In genomic region chr21:46255758-46256337, GRCh38 we compare ENCODE assay signal across 32 cellular contexts. TPM values are rescaled to one million over a fixed set of nuclear protein-coding genes. Genes with fewer than 3 reads are reported as not detected.
DNase-seq lines count a peak whose midpoint lies in the region; ATAC-seq and TF ChIP-seq lines count a peak whose summit lies in the region.
"Had no signal": no experiment of that assay in that cellular context is flagged by ENCODE, and none has a peak within 500 bp of the region (broad histone marks: within the 10 kb centered on the region; RNA-seq: fewer than 3 reads in every experiment).

No MANE protein-coding gene starts in this region.

- H3K9me2 ChIP-seq in HCT116 (ENCODE audit: insufficient read depth): no peaks in the 10 kb centered on the region

- peaks cover 39 to 72% of the 10 kb centered on the region in 2 experiments for H3K36me3 ChIP-seq in HCT116 (ENCODE audit: control insufficient read depth in 1 of 2, insufficient read depth in 2 of 2, low read length in 2 of 2)

- H3K9me3 Mint-ChIP-seq in activated naive CD8-positive, alpha-beta T cell treated with anti-CD3 and anti-CD28 coated beads, Interleukin-2, amount 10 ng/mL, durations not matched to agents 7 days and 5 days: no peaks in the 10 kb centered on the region
- H3K9me3 Mint-ChIP-seq in activated naive CD8-positive, alpha-beta T cell treated with anti-CD3 and anti-CD28 coated beads, Interleukin-2, amount 50 U/mL, for 24 hours: no peaks in the 10 kb centered on the region
- no peaks in the 10 kb centered on the region for H3K9me3 Mint-ChIP-seq in central memory CD8-positive, alpha-beta T cell
- no peaks in the 10 kb centered on the region for H3K9me3 Mint-ChIP-seq in stimulated activated effector memory CD8-positive, alpha-beta T cell treated with anti-CD3 and anti-CD28 coated beads, Interleukin-12 subunit alpha, Interleukin-12 subunit beta, amount 100 ng/mL, for 72 hours
- H3K9me3 Mint-ChIP-seq: activated naive CD4-positive, alpha-beta T cell treated with anti-CD3 and anti-CD28 coated beads for 36 hours; activated T-helper 1 cell treated with anti-CD3 and anti-CD28 coated beads, Interleukin-12 subunit alpha, Interleukin-12 subunit beta, Interleukin-2, Interleukin-4 antibody, amounts not matched to agents 30 ng/mL and 10 ng/mL and 1 ng/mL, durations not matched to agents 14 hours and 24 hours and 36 hours; immature natural killer cell; nephron progenitor cell had no signal

- H3K9me3 ChIP-seq in HCT116 (ENCODE audit: control insufficient read depth in 1 of 2, insufficient read depth in 1 of 2, low read depth in 1 of 2, low read length in 2 of 2): no peaks in the 10 kb centered on the region
- H3K9me3 ChIP-seq: BE2C, colonic mucosa, HAP-1, pancreas, testis had no signal

- TF ChIP-seq RAD21 in HCT116 (IDR thresholded peaks at IDR 0.05; ENCODE audit: low read depth): no peak

- no peaks in the 10 kb centered on the region for H3K4me1 ChIP-seq in HCT116 (ENCODE audit: control insufficient read depth in 1 of 2, insufficient read depth in 2 of 2, low read length in 2 of 2)
- H3K4me1 ChIP-seq: HAP-1, pancreas, testis had no signal

- H3K79me2 ChIP-seq in HCT116 (ENCODE audit: insufficient read depth, low read length): peaks cover 2% of the 10 kb centered on the region

- no peak for DNase-seq in activated naive CD8-positive, alpha-beta T cell treated with anti-CD3 and anti-CD28 coated beads, Interleukin-2, amount 10 ng/mL, durations not matched to agents 7 days and 5 days
- no peak for DNase-seq in activated naive CD8-positive, alpha-beta T cell treated with anti-CD3 and anti-CD28 coated beads, Interleukin-2, amount 50 U/mL, for 24 hours
- DNase-seq in HCT116 (ENCODE audit: low read depth, low spot score) (no peak), NCI-H345 (lab: John Stamatoyannopoulos, UW) (no peak), NCI-H2081 (lab: John Stamatoyannopoulos, UW) (no peak)
- no peak for DNase-seq in central memory CD8-positive, alpha-beta T cell (ENCODE audit: low spot score in 2 of 2)
- no peak for DNase-seq in stimulated activated effector memory CD8-positive, alpha-beta T cell treated with anti-CD3 and anti-CD28 coated beads, Interleukin-12 subunit alpha, Interleukin-12 subunit beta, amount 100 ng/mL, for 72 hours (ENCODE audit: low spot score in 2 of 2)
- DNase-seq: activated CD4-positive, alpha-beta T cell treated with anti-CD3 and anti-CD28 coated beads, Interleukin-2, amount 50 U/mL, for 1 hour; activated naive CD4-positive, alpha-beta T cell treated with anti-CD3 and anti-CD28 coated beads for 36 hours; amniotic stem cell; BE2C; brain microvascular endothelial cell; colonic mucosa; effector CD8-positive, alpha-beta T cell; hypothalamus; immature natural killer cell; Kasumi-1; NCI-H146; NCI-H2107; NCI-H748 treated with DMSO at 0.1 percent for 48 hours; nephron progenitor cell; stimulated activated naive CD4-positive, alpha-beta T cell treated with Interleukin-2 at 50 U/mL for 16 hours; T1000; testis; WERI-Rb-1 had no signal

- peak overlapping the region; percentile 85 for H3K27ac Mint-ChIP-seq in activated naive CD8-positive, alpha-beta T cell treated with anti-CD3 and anti-CD28 coated beads, Interleukin-2, amount 10 ng/mL, durations not matched to agents 7 days and 5 days
- no peak overlapping the region for H3K27ac Mint-ChIP-seq in activated naive CD8-positive, alpha-beta T cell treated with anti-CD3 and anti-CD28 coated beads, Interleukin-2, amount 50 U/mL, for 24 hours
- H3K27ac Mint-ChIP-seq in central memory CD8-positive, alpha-beta T cell (ENCODE audit: low read depth): peak overlapping the region; percentile 85
- peak overlapping the region; percentile 89 for H3K27ac Mint-ChIP-seq in stimulated activated effector memory CD8-positive, alpha-beta T cell treated with anti-CD3 and anti-CD28 coated beads, Interleukin-12 subunit alpha, Interleukin-12 subunit beta, amount 100 ng/mL, for 72 hours

- H3K4me2 ChIP-seq in HCT116 (ENCODE audit: low read length): no peak overlapping the region

- intact Hi-C loops in HCT116 (cut with micrococcal nuclease): no loop called here

- POLR2A ChIA-PET in activated naive CD8-positive, alpha-beta T cell treated with anti-CD3 and anti-CD28 coated beads, Interleukin-2, amount 10 ng/mL, durations not matched to agents 7 days and 5 days (lab: Charles Lee): no interaction called here
- POLR2A ChIA-PET in HCT116 (lab: Charles Lee): no interaction called here

- H3K9ac ChIP-seq in HCT116 (ENCODE audit: low read length): no peak overlapping the region

- no peaks in the 10 kb centered on the region for H3K27me3 ChIP-seq in HCT116 (ENCODE audit: insufficient read depth, low read length)
- H3K27me3 ChIP-seq: BE2C, brain microvascular endothelial cell, colonic mucosa, pancreas, testis had no signal

- CTCF ChIA-PET in HCT116 (lab: Charles Lee): no interaction called here

- H3K36me3 Mint-ChIP-seq in activated naive CD8-positive, alpha-beta T cell treated with anti-CD3 and anti-CD28 coated beads, Interleukin-2, amount 10 ng/mL, durations not matched to agents 7 days and 5 days: peaks cover 44% of the 10 kb centered on the region
- peaks cover 65% of the 10 kb centered on the region for H3K36me3 Mint-ChIP-seq in activated naive CD8-positive, alpha-beta T cell treated with anti-CD3 and anti-CD28 coated beads, Interleukin-2, amount 50 U/mL, for 24 hours (ENCODE audit: low read depth)
- peaks cover 57% of the 10 kb centered on the region for H3K36me3 Mint-ChIP-seq in central memory CD8-positive, alpha-beta T cell (ENCODE audit: insufficient read depth)
- peaks cover 100% of the 10 kb centered on the region for H3K36me3 Mint-ChIP-seq in stimulated activated effector memory CD8-positive, alpha-beta T cell treated with anti-CD3 and anti-CD28 coated beads, Interleukin-12 subunit alpha, Interleukin-12 subunit beta, amount 100 ng/mL, for 72 hours

- BruUV-seq in HCT116 (replicated peaks; lab: Mats Ljungman, UMichigan): no TSS peak

- no peaks in the 10 kb centered on the region for H4K20me1 ChIP-seq in HCT116 (ENCODE audit: insufficient read depth)

- H3K27ac ChIP-seq in HCT116 (ENCODE audit: low read depth, low read length): no peak overlapping the region
- H3K27ac ChIP-seq: brain microvascular endothelial cell, colonic mucosa, epithelial cell of prostate, pancreas, skin epidermis, testis, WERI-Rb-1 had no signal

- TF ChIP-seq CTCF in HCT116 (IDR thresholded peaks at IDR 0.05 in 2 of 3, conservative IDR thresholded peaks at IDR 0.05 in 1 of 3; ENCODE audit: borderline replicate concordance in 1 of 3, insufficient read depth in 1 of 3, low read depth in 2 of 3, low read length in 2 of 3): no peak

- TF ChIP-seq POLR2A in HCT116 (IDR thresholded peaks at IDR 0.05; ENCODE audit: borderline replicate concordance, extremely low read depth, insufficient read depth, insufficient read length): no peak

- H3K4me1 Mint-ChIP-seq in activated naive CD8-positive, alpha-beta T cell treated with anti-CD3 and anti-CD28 coated beads, Interleukin-2, amount 10 ng/mL, durations not matched to agents 7 days and 5 days: peaks cover 23% of the 10 kb centered on the region
- H3K4me1 Mint-ChIP-seq in activated naive CD8-positive, alpha-beta T cell treated with anti-CD3 and anti-CD28 coated beads, Interleukin-2, amount 50 U/mL, for 24 hours: peaks cover 32% of the 10 kb centered on the region
- peaks cover 25% of the 10 kb centered on the region for H3K4me1 Mint-ChIP-seq in central memory CD8-positive, alpha-beta T cell
- H3K4me1 Mint-ChIP-seq in stimulated activated effector memory CD8-positive, alpha-beta T cell treated with anti-CD3 and anti-CD28 coated beads, Interleukin-12 subunit alpha, Interleukin-12 subunit beta, amount 100 ng/mL, for 72 hours: peaks cover 28% of the 10 kb centered on the region

- no peak overlapping the region for H3K4me3 ChIP-seq in HCT116 (replicated peaks in 1 of 2; ENCODE audit: low read depth in 1 of 2, low read length in 2 of 2)
- H3K4me3 ChIP-seq: colonic mucosa, HAP-1, pancreas, skin epidermis, testis had no signal

- RAD21 ChIA-PET in HCT116 (lab: Charles Lee; ENCODE audit: low non-redundant PET in 1 of 2, low total read pairs in 2 of 2, uncharacterized antibody in 2 of 2, unreplicated experiment in 2 of 2): no interaction called here

- no peaks in the 10 kb centered on the region for H3K27me3 Mint-ChIP-seq in activated naive CD8-positive, alpha-beta T cell treated with anti-CD3 and anti-CD28 coated beads, Interleukin-2, amount 10 ng/mL, durations not matched to agents 7 days and 5 days
- no peaks in the 10 kb centered on the region for H3K27me3 Mint-ChIP-seq in activated naive CD8-positive, alpha-beta T cell treated with anti-CD3 and anti-CD28 coated beads, Interleukin-2, amount 50 U/mL, for 24 hours
- no peaks in the 10 kb centered on the region for H3K27me3 Mint-ChIP-seq in central memory CD8-positive, alpha-beta T cell
- H3K27me3 Mint-ChIP-seq: memory B cell had no signal

- H2AFZ ChIP-seq in HCT116 (ENCODE audit: low read depth, low read length, poor library complexity, severe bottlenecking): no peak overlapping the region

- H3K4me3 Mint-ChIP-seq in activated naive CD8-positive, alpha-beta T cell treated with anti-CD3 and anti-CD28 coated beads, Interleukin-2, amount 10 ng/mL, durations not matched to agents 7 days and 5 days: no peak overlapping the region
- no peak overlapping the region for H3K4me3 Mint-ChIP-seq in activated naive CD8-positive, alpha-beta T cell treated with anti-CD3 and anti-CD28 coated beads, Interleukin-2, amount 50 U/mL, for 24 hours
- H3K4me3 Mint-ChIP-seq in central memory CD8-positive, alpha-beta T cell: no peak overlapping the region
- no peak overlapping the region for H3K4me3 Mint-ChIP-seq in stimulated activated effector memory CD8-positive, alpha-beta T cell treated with anti-CD3 and anti-CD28 coated beads, Interleukin-12 subunit alpha, Interleukin-12 subunit beta, amount 100 ng/mL, for 72 hours
- H3K4me3 Mint-ChIP-seq: activated naive CD4-positive, alpha-beta T cell treated with anti-CD3 and anti-CD28 coated beads for 36 hours; activated T-helper 1 cell treated with anti-CD3 and anti-CD28 coated beads, Interleukin-12 subunit alpha, Interleukin-12 subunit beta, Interleukin-2, Interleukin-4 antibody, amounts not matched to agents 30 ng/mL and 10 ng/mL and 1 ng/mL, durations not matched to agents 14 hours and 24 hours and 36 hours; immature natural killer cell; memory B cell; nephron progenitor cell had no signal

- ATAC-seq in activated naive CD8-positive, alpha-beta T cell treated with anti-CD3 and anti-CD28 coated beads, Interleukin-2, amount 10 ng/mL, durations not matched to agents 7 days and 5 days (ENCODE audit: low read depth): no peak
- no peak for ATAC-seq in activated naive CD8-positive, alpha-beta T cell treated with anti-CD3 and anti-CD28 coated beads, Interleukin-2, amount 50 U/mL, for 24 hours
- peak; percentile 23; the same call in 1 of the 2 replicates for ATAC-seq in HCT116
- ATAC-seq in central memory CD8-positive, alpha-beta T cell (replicated peaks; ENCODE audit: extremely low read depth, poor library complexity, severe bottlenecking): no peak
- ATAC-seq in stimulated activated effector memory CD8-positive, alpha-beta T cell treated with anti-CD3 and anti-CD28 coated beads, Interleukin-12 subunit alpha, Interleukin-12 subunit beta, amount 100 ng/mL, for 72 hours: no peak
- ATAC-seq: Panc1 had no signal

RNA-seq across cellular contexts. Expression of gene LSS, which starts 27.3 kb away (rescaled TPM):
- total RNA-seq in activated naive CD8-positive, alpha-beta T cell treated with anti-CD3 and anti-CD28 coated beads, Interleukin-2, amount 10 ng/mL, durations not matched to agents 7 days and 5 days: 10 to 100 TPM; 57.6 to 66.7 TPM
- total RNA-seq in HCT116 (2021; ENCODE audit: unreplicated experiment): 44.7 TPM
- polyA plus RNA-seq in HCT116 (2012): 27.1 and 27.5 TPM in 2 replicates

RNA-seq across cellular contexts. Expression of gene MCM3AP, which starts 29.6 kb away (rescaled TPM):
- 100 to 1,000 TPM; 130 to 150 TPM for total RNA-seq in activated naive CD8-positive, alpha-beta T cell treated with anti-CD3 and anti-CD28 coated beads, Interleukin-2, amount 10 ng/mL, durations not matched to agents 7 days and 5 days
- 88.4 TPM for total RNA-seq in HCT116 (2021; ENCODE audit: unreplicated experiment)
- polyA plus RNA-seq in HCT116 (2012): 43.3 and 43.9 TPM in 2 replicates

RNA-seq across cellular contexts. Expression of gene YBEY, which starts 30.3 kb away (rescaled TPM):
- total RNA-seq in activated naive CD8-positive, alpha-beta T cell treated with anti-CD3 and anti-CD28 coated beads, Interleukin-2, amount 10 ng/mL, durations not matched to agents 7 days and 5 days: 10 to 100 TPM in 1 of 2 experiments, 1 to 10 TPM in 1; 9.6 to 10.7 TPM
- total RNA-seq in HCT116 (2021; ENCODE audit: unreplicated experiment): 31.5 TPM
- 22.1 and 28.9 TPM in 2 replicates for polyA plus RNA-seq in HCT116 (2012)
